16 cellular contexts compared by ENCODE assay signal in genomic region chr5:154811239-154811638, GRCh38. TPM values are rescaled to one million over a fixed set of nuclear protein-coding genes. Genes with fewer than 3 reads are reported as not detected.
DNase-seq lines count a peak whose midpoint lies in the region; ATAC-seq and TF ChIP-seq lines count a peak whose summit lies in the region.
"Had no signal": no experiment of that assay in that cellular context is flagged by ENCODE, and none has a peak within 500 bp of the region (broad histone marks: within the 10 kb centered on the region; RNA-seq: fewer than 3 reads in every experiment).

No MANE protein-coding gene starts in this region.

- peak overlapping the region; percentile 15 for H3K27ac ChIP-seq in osteoblast (ENCODE audit: low read depth, low read length)
- no peak overlapping the region for H3K27ac ChIP-seq in OCI-LY7 (ENCODE audit: low read depth, low read length, poor library complexity, severe bottlenecking)

- intact Hi-C loops in cardiac septum (cut with DNase I) (loop anchor here (5.0 kb wide), 1 partner anchor 54 kb away; the partner anchor contains the start of gene LARP1), Right ventricle myocardium inferior (cut with DNase I) (loop anchor here (1.0 to 5.0 kb wide), 2 partner anchors 54 to 161 kb away; partner anchors contain the start of gene LARP1), OCI-LY7 (cut with micrococcal nuclease; ENCODE audit: unreplicated experiment) (no loop called here)

- H3K9ac ChIP-seq in adipocyte (ENCODE audit: low read length) = peak overlapping the region; percentile 65

- no TSS peak for BruUV-seq in OCI-LY7 (replicated peaks; lab: Mats Ljungman, UMichigan)

- CTCF ChIA-PET in OCI-LY7 (lab: Charles Lee; ENCODE audit: unreplicated experiment) = no interaction called here

- no peak for TF ChIP-seq CTCF in osteoblast (IDR thresholded peaks at IDR 0.05; ENCODE audit: extremely low read depth, low read depth, low read length)
- no peak for TF ChIP-seq CTCF in OCI-LY7 (conservative IDR thresholded peaks at IDR 0.05; ENCODE audit: low read length)

- POLR2A ChIA-PET in OCI-LY7 (lab: Charles Lee) = interaction anchor here (0.6 kb wide), 1 partner anchor 32 kb away, joined by 4 read pairs; no protein-coding TSS in a partner anchor

- H3K79me2 ChIP-seq in osteoblast (ENCODE audit: insufficient read depth, low read length) (peaks cover 36% of the 10 kb centered on the region), OCI-LY7 (ENCODE audit: insufficient read depth, low read depth, low read length) (no peaks in the 10 kb centered on the region)

- DNase-seq in cardiac septum (ENCODE audit: low spot score) = peak; percentile 43
- no peak for DNase-seq in Right ventricle myocardium inferior (ENCODE audit: missing footprints)
- no peak for DNase-seq in adipocyte (ENCODE audit: low read depth)
- no peak for DNase-seq in osteoblast (ENCODE audit: insufficient read length, low spot score, missing footprints)
- DNase-seq in OCI-LY7 (ENCODE audit: low spot score) = no peak
- no peak for DNase-seq in activated CD8-positive, alpha-beta memory T cell treated with anti-CD3 and anti-CD28 coated beads, Interleukin-2, amount 50 U/mL, for 48 hours
- DNase-seq: cerebellar nuclear complex; NCI-H524 treated with DMSO at 0.1 percent for 48 hours; NK-92 treated with Interleukin-12 subunit alpha and Interleukin-12 subunit beta, amount 100 ng/mL, for 24 hours; SIG-M5 had no signal

- H2AFZ ChIP-seq in osteoblast (ENCODE audit: low read length) (no peak overlapping the region), OCI-LY7 (ENCODE audit: low read length) (no peak overlapping the region)

- no peaks in the 10 kb centered on the region for H3K27me3 ChIP-seq in adipocyte (replicated peaks; ENCODE audit: control insufficient read depth, insufficient read depth, low read length)
- H3K27me3 ChIP-seq in osteoblast (ENCODE audit: insufficient read depth, low read length) = no peaks in the 10 kb centered on the region
- H3K27me3 ChIP-seq: dorsolateral prefrontal cortex, gastroesophageal sphincter had no signal

- H3K9me3 ChIP-seq in adipocyte (ENCODE audit: control insufficient read depth, low read length) (no peaks in the 10 kb centered on the region), osteoblast (ENCODE audit: low read depth, low read length) (no peaks in the 10 kb centered on the region), OCI-LY7 (ENCODE audit: low read length) (no peaks in the 10 kb centered on the region)
- H3K9me3 ChIP-seq: gastroesophageal sphincter had no signal

- no peak for ATAC-seq in Right ventricle myocardium inferior
- ATAC-seq in HG03521 (IDR thresholded peaks at IDR 0.05; ENCODE audit: unreplicated experiment) = no peak

- no peaks in the 10 kb centered on the region for H3K9me2 ChIP-seq in OCI-LY7 (ENCODE audit: insufficient read depth, low read length)

- H3K36me3 ChIP-seq in adipocyte (ENCODE audit: control insufficient read depth, insufficient read depth, low read length, severe bottlenecking) (peaks cover 87% of the 10 kb centered on the region), osteoblast (ENCODE audit: insufficient read depth, low read length) (peaks cover 81% of the 10 kb centered on the region), OCI-LY7 (ENCODE audit: insufficient read depth, low read length) (peaks cover 95% of the 10 kb centered on the region)

- no peak overlapping the region for H3K4me3 ChIP-seq in adipocyte (ENCODE audit: low read length)
- no peak overlapping the region for H3K4me3 ChIP-seq in osteoblast (ENCODE audit: insufficient read depth, low read length)
- H3K4me3 ChIP-seq in OCI-LY7 (ENCODE audit: low read depth, low read length, poor library complexity, severe bottlenecking) = no peak overlapping the region
- H3K4me3 ChIP-seq: dorsolateral prefrontal cortex, gastroesophageal sphincter, skin epidermis had no signal

- peaks cover 16% of the 10 kb centered on the region for H3K4me1 ChIP-seq in adipocyte (ENCODE audit: control insufficient read depth, insufficient read depth, low read length)
- H3K4me1 ChIP-seq in osteoblast (ENCODE audit: insufficient read depth, low read length) = no peaks in the 10 kb centered on the region
- no peaks in the 10 kb centered on the region for H3K4me1 ChIP-seq in OCI-LY7 (ENCODE audit: insufficient read depth, low read length, poor library complexity, severe bottlenecking)

- H4K20me1 ChIP-seq in osteoblast (ENCODE audit: insufficient read depth, low read length) (peaks cover 3% of the 10 kb centered on the region), OCI-LY7 (ENCODE audit: insufficient read depth, low read length) (peaks cover 7% of the 10 kb centered on the region)

- H3K4me2 ChIP-seq in osteoblast (ENCODE audit: insufficient read depth, low read length) (no peak overlapping the region), OCI-LY7 (ENCODE audit: low read length) (no peak overlapping the region)

RNA-seq across cellular contexts. Expression of gene FAXDC2, which starts 39.2 kb away (rescaled TPM):
- 10.1 TPM for total RNA-seq in cardiac septum
- 27.6 TPM for total RNA-seq in Right ventricle myocardium inferior
- total RNA-seq in osteoblast = 13.8 and 19.2 TPM in 2 replicates
- 0.13 TPM in 2 replicates for total RNA-seq in OCI-LY7 (2014; rRNA removed; shearing (Covaris generic))
- 0.10 and 0.28 TPM in 2 replicates for total RNA-seq in OCI-LY7 (2022)
- total RNA-seq: activated B cell treated with CpG ODN at 0.5 μM for 24 hours; activated T-helper 17 cell treated with anti-CD3 and anti-CD28 coated beads, Interleukin-2, amount 50 U/mL, for 72 hours had no signal

RNA-seq across cellular contexts. Expression of gene CNOT8, which starts 47.2 kb away (rescaled TPM):
- total RNA-seq in cardiac septum = 22.5 TPM
- total RNA-seq in Right ventricle myocardium inferior = 26.3 TPM
- total RNA-seq in osteoblast = 48.6 and 55.7 TPM in 2 replicates
- 52.4 and 53.6 TPM in 2 replicates for total RNA-seq in OCI-LY7 (2014; rRNA removed; shearing (Covaris generic))
- total RNA-seq in OCI-LY7 (2022) = 79.4 and 85.3 TPM in 2 replicates

RNA-seq across cellular contexts. Expression of gene LARP1, which starts 56.1 kb away (rescaled TPM):
- total RNA-seq in cardiac septum (160 TPM), Right ventricle myocardium inferior (147 TPM), osteoblast (115 and 124 TPM in 2 replicates), OCI-LY7 (2022) (274 and 300 TPM in 2 replicates)
- total RNA-seq in OCI-LY7 (2014; rRNA removed; shearing (Covaris generic)) = 66.2 and 71.1 TPM in 2 replicates
